ENCODE assay signal across 9 cellular contexts in the genomic region with DNA sequence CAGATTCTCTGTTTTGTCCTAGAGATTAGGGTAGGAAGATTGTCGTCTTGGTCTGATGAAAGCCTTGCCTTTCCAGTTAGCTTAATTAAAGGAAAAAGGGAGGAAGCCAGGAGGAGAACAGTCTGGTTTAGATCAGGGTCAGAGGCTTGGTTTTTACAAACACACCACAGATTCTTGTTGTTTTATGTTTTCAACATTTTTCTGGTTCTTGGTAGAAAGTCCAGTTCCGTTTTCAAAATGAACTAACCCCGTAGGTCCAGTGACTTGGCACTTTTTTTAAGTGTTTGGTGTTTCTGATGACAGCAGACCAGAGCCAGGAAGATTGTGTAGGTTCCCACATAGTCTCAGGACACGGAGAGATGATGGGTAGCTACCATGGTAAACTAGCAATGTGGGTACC.
DNase-seq lines count a peak whose midpoint lies in the region; ATAC-seq and TF ChIP-seq lines count a peak whose summit lies in the region.
"Had no signal": no experiment of that assay in that cellular context is flagged by ENCODE, and none has a peak within 500 bp of the region (broad histone marks: within the 10 kb centered on the region; RNA-seq: fewer than 3 reads in every experiment).

No MANE protein-coding gene starts in this region.

- POLR2A ChIA-PET in PC-3 (lab: Charles Lee; ENCODE audit: unreplicated experiment), result no interaction called here

- H3K9me2 ChIP-seq in PC-3 (replicated peaks; ENCODE audit: low read length), result no peaks in the 10 kb centered on the region

- H3K27me3 ChIP-seq in PC-3 (ENCODE audit: low read length) (no peaks in the 10 kb centered on the region), trophoblast cell (ENCODE audit: insufficient read depth, low read length) (no peaks in the 10 kb centered on the region)

- peak overlapping the region; percentile 28 for H4K91ac ChIP-seq in trophoblast cell (ENCODE audit: low read depth, low read length)

- no peak overlapping the region for H2AK5ac ChIP-seq in trophoblast cell (ENCODE audit: low read length)

- no CpG with 5 or more reads among the region's 4 CpGs for WGBS in trophoblast cell (ENCODE audit: extremely low coverage, insufficient coverage, insufficient read length)

- CTCF ChIA-PET in PC-3 (lab: Charles Lee), result no interaction called here

- H3K27ac ChIP-seq in PC-3 (ENCODE audit: low read length) (no peak overlapping the region), trophoblast cell (ENCODE audit: low read depth, low read length) (peak overlapping the region; percentile 50)
- H3K27ac ChIP-seq: 22Rv1 had no signal

- H3K23ac ChIP-seq in trophoblast cell (ENCODE audit: low read length), result no peak overlapping the region

- H3K9me3 ChIP-seq in PC-3 (ENCODE audit: low read length) (no peaks in the 10 kb centered on the region), trophoblast cell (ENCODE audit: insufficient read depth, low read depth, low read length) (peaks cover 6% of the 10 kb centered on the region)

- H3F3A ChIP-seq in PC-3 (ENCODE audit: low read length, unreplicated experiment), result no peaks in the 10 kb centered on the region

- no TSS peak for BruUV-seq in PC-3 (replicated peaks; lab: Mats Ljungman, UMichigan)

- no peak overlapping the region for H4K8ac ChIP-seq in trophoblast cell (ENCODE audit: low read depth, low read length)

- H3K4ac ChIP-seq in trophoblast cell (ENCODE audit: low read depth, low read length), result no peak overlapping the region

- DNase-seq in SKM-1 treated with dmso at 0.1 percent for 144 hours (lab: John Stamatoyannopoulos, UW; ENCODE audit: unreplicated experiment) (peak; percentile 52), SKM-1 (lab: John Stamatoyannopoulos, UW; ENCODE audit: unreplicated experiment) (no peak), PC-3 (no peak), trophoblast cell (no peak), NCI-H187 treated with DMSO at 0.1 percent for 48 hours (lab: John Stamatoyannopoulos, UW) (no peak), 8988T (no peak)

- H3K9ac ChIP-seq in PC-3 (ENCODE audit: low read length), result no peak overlapping the region
- no peak overlapping the region for H3K9ac ChIP-seq in trophoblast cell (ENCODE audit: low read length)

- intact Hi-C loops in PC-3 (cut with micrococcal nuclease), result no loop called here

- peak; percentile 40 for ATAC-seq in HG02588 (IDR thresholded peaks at IDR 0.05; ENCODE audit: unreplicated experiment)
- no peak for ATAC-seq in PC-3
- no peak for ATAC-seq in GM18505 (IDR thresholded peaks at IDR 0.05; ENCODE audit: unreplicated experiment)

- H2AFZ ChIP-seq in PC-3 (ENCODE audit: low read length) (peak overlapping the region; percentile 20; the same call in 1 of the 2 replicates), trophoblast cell (ENCODE audit: insufficient read depth, low read length, poor library complexity) (no peak overlapping the region)

- peak overlapping the region; percentile 50 for H2BK12ac ChIP-seq in trophoblast cell (ENCODE audit: low read length)

- H3K79me1 ChIP-seq in trophoblast cell (ENCODE audit: low read length), result peaks cover 14% of the 10 kb centered on the region

- TF ChIP-seq CTCF in PC-3 (conservative IDR thresholded peaks at IDR 0.05; ENCODE audit: low read depth, low read length), result no peak

- TF ChIP-seq POLR2A in GM18505 (IDR thresholded peaks at IDR 0.05; ENCODE audit: borderline replicate concordance, extremely low read depth, insufficient read depth, insufficient read length), result no peak

- no peak overlapping the region for H3K4me3 ChIP-seq in PC-3 (ENCODE audit: low read length)
- H3K4me3 ChIP-seq in trophoblast cell (ENCODE audit: low read depth, low read length), result no peak overlapping the region

- no peak overlapping the region for H3K14ac ChIP-seq in trophoblast cell (ENCODE audit: low read length)

- H3K4me1 ChIP-seq in PC-3 (ENCODE audit: insufficient read depth, low read length), result peaks cover 12% of the 10 kb centered on the region
- H3K4me1 ChIP-seq in trophoblast cell (ENCODE audit: control insufficient read depth in 1 of 2, insufficient read depth in 2 of 2, low read length in 2 of 2), result peaks cover 7 to 16% of the 10 kb centered on the region in 2 experiments

- no peak overlapping the region for H2BK5ac ChIP-seq in trophoblast cell (ENCODE audit: low read depth, low read length, poor library complexity)

- H2BK120ac ChIP-seq in trophoblast cell (ENCODE audit: insufficient read depth, low read length, poor library complexity), result peak overlapping the region; percentile 58

- no peak overlapping the region for H3K18ac ChIP-seq in trophoblast cell (ENCODE audit: low read length)

- H3K36me3 ChIP-seq in PC-3 (ENCODE audit: low read depth, low read length), result no peaks in the 10 kb centered on the region
- H3K36me3 ChIP-seq in trophoblast cell (ENCODE audit: control insufficient read depth in 1 of 2, insufficient read depth in 2 of 2, low read length in 2 of 2), result no peaks in the 10 kb centered on the region

- no peak overlapping the region for H4K12ac ChIP-seq in trophoblast cell (ENCODE audit: low read depth, low read length)

- H3K4me2 ChIP-seq in PC-3 (ENCODE audit: low read length), result no peak overlapping the region
- H3K4me2 ChIP-seq in trophoblast cell (ENCODE audit: low read length), result no peak overlapping the region

- H3K79me2 ChIP-seq in PC-3 (ENCODE audit: low read length) (no peaks in the 10 kb centered on the region), trophoblast cell (ENCODE audit: control insufficient read depth, insufficient read depth, low read length, poor library complexity) (peaks cover 5% of the 10 kb centered on the region)

- H4K20me1 ChIP-seq in PC-3 (ENCODE audit: low read length), result no peaks in the 10 kb centered on the region
